ENCODE assay signal across 11 cellular contexts in genomic region chr7:28069788-28070187, GRCh38.
A peak's percentile ranks its signal among the peaks of the same experiment; 100 is the strongest.
DNase-seq lines count a peak whose midpoint lies in the region; ATAC-seq and TF ChIP-seq lines count a peak whose summit lies in the region.
"Had no signal": no experiment of that assay in that cellular context is flagged by ENCODE, and none has a peak within 500 bp of the region (broad histone marks: within the 10 kb centered on the region; RNA-seq: fewer than 3 reads in every experiment).

No MANE protein-coding gene starts in this region.

- WGBS in testis, 2 donors: 37 to 44% methylated on average over 10 of the region's 10 CpGs

- ATAC-seq in lower lobe of right lung: peak; percentile 76
- no peak for ATAC-seq in GM21360 (IDR thresholded peaks at IDR 0.05; ENCODE audit: unreplicated experiment)
- ATAC-seq in HG03108 (IDR thresholded peaks at IDR 0.05; ENCODE audit: unreplicated experiment): no peak
- ATAC-seq: naive thymus-derived CD8-positive, alpha-beta T cell had no signal

- intact Hi-C loops in lower lobe of right lung (cut with DNase I) (no loop called here), testis (cut with DNase I; ENCODE audit: low total_unique reads) (no loop called here)

- peak; percentile 73 for DNase-seq in NCI-H1092 treated with DMSO at 0.1 percent for 48 hours (lab: John Stamatoyannopoulos, UW)
- no peak for DNase-seq in chondrocyte (ENCODE audit: low spot score)
- peak; percentile 57 for DNase-seq in lower lobe of right lung
- peak; percentile 94 for DNase-seq in testis
- no peak for DNase-seq in CD8-positive, alpha-beta memory T cell
- DNase-seq in GM19240 (ENCODE audit: insufficient read length, low spot score): no peak
- DNase-seq: activated naive CD4-positive, alpha-beta T cell; Karpas-422; naive thymus-derived CD8-positive, alpha-beta T cell had no signal

- CTCF ChIA-PET in CD8-positive, alpha-beta memory T cell (lab: Charles Lee): interaction anchor here (0.9 to 1.0 kb wide), 2 partner anchors 8 to 10 kb away, joined by 3 to 5 read pairs; no protein-coding TSS in a partner anchor

- H3K27me3 ChIP-seq in lower lobe of right lung (ENCODE audit: low read depth) (no peaks in the 10 kb centered on the region), testis (no peaks in the 10 kb centered on the region)
- no peaks in the 10 kb centered on the region for H3K27me3 ChIP-seq in CD8-positive, alpha-beta memory T cell (ENCODE audit: insufficient read depth, low read length, poor library complexity, severe bottlenecking)

- H3K27me3 Mint-ChIP-seq in chondrocyte (ENCODE audit: low read depth): no peaks in the 10 kb centered on the region
- peaks cover 0 to 4% of the 10 kb centered on the region in 2 donors for H3K27me3 Mint-ChIP-seq in CD8-positive, alpha-beta memory T cell

- TF ChIP-seq CTCF in chondrocyte (IDR thresholded peaks at IDR 0.05) (no peak), lower lobe of right lung (IDR thresholded peaks at IDR 0.05) (no peak), testis (IDR thresholded peaks at IDR 0.05) (no peak)

- no peaks in the 10 kb centered on the region for H3K36me3 Mint-ChIP-seq in chondrocyte (ENCODE audit: low read depth)
- H3K36me3 Mint-ChIP-seq in CD8-positive, alpha-beta memory T cell: peaks cover 0 to 3% (median 0%) of the 10 kb centered on the region in 3 donors

- H3K36me3 ChIP-seq in lower lobe of right lung (no peaks in the 10 kb centered on the region), testis (ENCODE audit: low read depth, missing control alignments) (no peaks in the 10 kb centered on the region)
- H3K36me3 ChIP-seq in CD8-positive, alpha-beta memory T cell (ENCODE audit: insufficient read depth, low read length): no peaks in the 10 kb centered on the region

- peak overlapping the region; percentile 32 for H3K27ac Mint-ChIP-seq in chondrocyte (ENCODE audit: unreplicated experiment)
- no peak overlapping the region for H3K27ac Mint-ChIP-seq in CD8-positive, alpha-beta memory T cell

- H3K4me3 Mint-ChIP-seq in chondrocyte (ENCODE audit: unreplicated experiment): no peak overlapping the region
- no peak overlapping the region for H3K4me3 Mint-ChIP-seq in CD8-positive, alpha-beta memory T cell
- H3K4me3 Mint-ChIP-seq: naive thymus-derived CD8-positive, alpha-beta T cell had no signal

- TF ChIP-seq POLR2A in testis (IDR thresholded peaks at IDR 0.05): no peak

- POLR2A ChIA-PET in CD8-positive, alpha-beta memory T cell (lab: Charles Lee): no interaction called here

- H3K27ac ChIP-seq in lower lobe of right lung (peak overlapping the region; percentile 8), testis (peak overlapping the region; percentile 73 to 82)
- no peak overlapping the region for H3K27ac ChIP-seq in CD8-positive, alpha-beta memory T cell (ENCODE audit: low read depth, low read length)

- H3K4me1 ChIP-seq in lower lobe of right lung: peaks cover 25% of the 10 kb centered on the region
- H3K4me1 ChIP-seq in testis: peaks cover 33% of the 10 kb centered on the region
- H3K4me1 ChIP-seq in CD8-positive, alpha-beta memory T cell (ENCODE audit: insufficient read depth, low read length): no peaks in the 10 kb centered on the region

- H3K4me1 Mint-ChIP-seq in chondrocyte (ENCODE audit: low read depth): peaks cover 52% of the 10 kb centered on the region
- peaks cover 5 to 20% (median 14%) of the 10 kb centered on the region in 3 donors for H3K4me1 Mint-ChIP-seq in CD8-positive, alpha-beta memory T cell

- H3K9me3 Mint-ChIP-seq in chondrocyte (ENCODE audit: low read depth): no peaks in the 10 kb centered on the region
- no peaks in the 10 kb centered on the region for H3K9me3 Mint-ChIP-seq in CD8-positive, alpha-beta memory T cell
- H3K9me3 Mint-ChIP-seq: naive thymus-derived CD8-positive, alpha-beta T cell had no signal

- no peak overlapping the region for H3K4me3 ChIP-seq in lower lobe of right lung
- H3K4me3 ChIP-seq in testis: no peak overlapping the region
- no peak overlapping the region for H3K4me3 ChIP-seq in CD8-positive, alpha-beta memory T cell (ENCODE audit: low read length)

- H3K9me3 ChIP-seq in lower lobe of right lung (no peaks in the 10 kb centered on the region), testis (no peaks in the 10 kb centered on the region)
- H3K9me3 ChIP-seq in CD8-positive, alpha-beta memory T cell (ENCODE audit: low read length): no peaks in the 10 kb centered on the region

Comparison
In these comparisons a context has a peak if more than half of its experiments do, and no peak if none do; other contexts are left out.
1. DNase-seq: peak in NCI-H1092 treated with DMSO at 0.1 percent for 48 hours (single experiment), lower lobe of right lung (single experiment) and testis (single experiment); none in chondrocyte (single experiment), CD8-positive, alpha-beta memory T cell (0 of 5) and GM19240 (single experiment).
2. ATAC-seq: peak in lower lobe of right lung (2 of 2); none in GM21360 (single experiment) and HG03108 (single experiment).